In the genomic region with DNA sequence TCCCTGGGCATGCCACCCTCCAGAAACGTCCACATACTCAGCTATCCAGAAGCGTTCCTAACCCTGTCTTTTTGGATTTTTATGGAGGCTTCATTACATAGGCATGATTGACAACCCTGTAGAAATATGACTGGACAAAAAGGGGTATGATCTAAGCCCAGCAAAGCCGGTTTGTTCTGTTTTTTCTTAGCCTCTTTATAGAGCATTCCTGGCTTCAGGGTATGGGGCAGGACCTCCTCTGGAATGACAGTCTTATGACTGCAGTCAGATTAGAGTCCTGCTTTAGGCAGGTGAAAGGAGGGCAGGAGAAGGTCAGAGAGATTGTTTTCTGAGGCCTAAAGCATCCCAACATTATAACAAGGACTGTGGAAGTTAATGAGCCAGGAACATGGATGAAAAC, we compare ENCODE assay signal across 24 cellular contexts.
DNase-seq lines count a peak whose midpoint lies in the region; TF ChIP-seq lines count a peak whose summit lies in the region.
"Had no signal": no experiment of that assay in that cellular context is flagged by ENCODE, and none has a peak within 500 bp of the region (broad histone marks: within the 10 kb centered on the region; RNA-seq: fewer than 3 reads in every experiment).

No MANE protein-coding gene starts in this region.

- TF ChIP-seq EP300 in Ishikawa (IDR thresholded peaks at IDR 0.05; ENCODE audit: borderline replicate concordance) = no peak; the same call in 1 of the 2 replicates

- no peak for TF ChIP-seq CTCF in WERI-Rb-1 (IDR thresholded peaks at IDR 0.05; ENCODE audit: low read depth, low read length)

- no peaks in the 10 kb centered on the region for H3K27me3 ChIP-seq in WERI-Rb-1 (ENCODE audit: insufficient read depth, low read depth, severe bottlenecking)
- H3K27me3 ChIP-seq: suprapubic skin had no signal

- H3K4me3 ChIP-seq in WERI-Rb-1 (ENCODE audit: low read depth, low read length) = no peak overlapping the region
- H3K4me3 ChIP-seq: lung, suprapubic skin had no signal

- DNase-seq in DMS53 (lab: John Stamatoyannopoulos, UW) = peak; percentile 3
- DNase-seq in DMS53 treated with DMSO at 0.1 percent for 48 hours (lab: John Stamatoyannopoulos, UW; ENCODE audit: unreplicated experiment) = no peak
- peak; percentile 5 for DNase-seq in foreskin melanocyte
- DNase-seq in renal cortical epithelial cell (ENCODE audit: low read depth) = peak; percentile 22
- no peak for DNase-seq in WERI-Rb-1
- DNase-seq in NCI-H226 = no peak
- DNase-seq in NCI-H146 treated with DMSO at 0.1 percent for 48 hours (lab: John Stamatoyannopoulos, UW; ENCODE audit: unreplicated experiment) = no peak
- DNase-seq: 8988T; activated CD4-positive, alpha-beta T cell treated with anti-CD3 and anti-CD28 coated beads, Interleukin-2, amount 10 ng/mL, durations not matched to agents 24 days and 14 days; activated gamma-delta T cell; activated T-cell treated with anti-CD3 and anti-CD28 coated beads, Interleukin-2, amount 50 U/mL, for 1 hour; CD4-positive, CD25-positive, alpha-beta regulatory T cell; cerebellar nuclear complex; DMS 273 treated with DMSO at 0.1 percent for 48 hours; NCI-H1105; NCI-H2081; NCI-H446 treated with DMSO at 0.1 percent for 48 hours; NCI-H82; posterior cingulate gyrus; stimulated activated naive CD4-positive, alpha-beta T cell had no signal

- H3K9me3 ChIP-seq in WERI-Rb-1 (ENCODE audit: severe bottlenecking) = no peaks in the 10 kb centered on the region
- H3K9me3 ChIP-seq: suprapubic skin had no signal

- TF ChIP-seq RAD21 in Ishikawa (IDR thresholded peaks at IDR 0.05; ENCODE audit: low read depth) = no peak

- H3K36me3 ChIP-seq in WERI-Rb-1 = no peaks in the 10 kb centered on the region
- H3K36me3 ChIP-seq: suprapubic skin had no signal

- no peak overlapping the region for H3K27ac ChIP-seq in WERI-Rb-1
- H3K27ac ChIP-seq: suprapubic skin, VCaP had no signal

TF ChIP-seq in Ishikawa, 13 proteins besides CTCF, POLR2A, EP300 and RAD21:
- TF ChIP-seq TAF1 (IDR thresholded peaks at IDR 0.05; ENCODE audit: low read depth) = no peak
- no peak for TF ChIP-seq TCF12 (IDR thresholded peaks at IDR 0.05; ENCODE audit: low read depth)
- peak; percentile 53 for TF ChIP-seq TEAD4 (IDR thresholded peaks at IDR 0.05)
- TF ChIP-seq, protein P1, sequence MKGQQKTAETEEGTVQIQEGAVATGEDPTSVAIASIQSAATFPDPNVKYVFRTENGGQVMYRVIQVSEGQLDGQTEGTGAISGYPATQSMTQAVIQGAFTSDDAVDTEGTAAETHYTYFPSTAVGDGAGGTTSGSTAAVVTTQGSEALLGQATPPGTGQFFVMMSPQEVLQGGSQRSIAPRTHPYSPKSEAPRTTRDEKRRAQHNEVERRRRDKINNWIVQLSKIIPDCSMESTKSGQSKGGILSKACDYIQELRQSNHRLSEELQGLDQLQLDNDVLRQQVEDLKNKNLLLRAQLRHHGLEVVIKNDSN (IDR thresholded peaks at IDR 0.05) = no peak
- TF ChIP-seq, protein P2, sequence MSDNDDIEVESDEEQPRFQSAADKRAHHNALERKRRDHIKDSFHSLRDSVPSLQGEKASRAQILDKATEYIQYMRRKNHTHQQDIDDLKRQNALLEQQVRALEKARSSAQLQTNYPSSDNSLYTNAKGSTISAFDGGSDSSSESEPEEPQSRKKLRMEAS (IDR thresholded peaks at IDR 0.05) = 0 out of 2 replicates have a peak, but pooled peaks have one; percentile 12
- TF ChIP-seq, protein P3, sequence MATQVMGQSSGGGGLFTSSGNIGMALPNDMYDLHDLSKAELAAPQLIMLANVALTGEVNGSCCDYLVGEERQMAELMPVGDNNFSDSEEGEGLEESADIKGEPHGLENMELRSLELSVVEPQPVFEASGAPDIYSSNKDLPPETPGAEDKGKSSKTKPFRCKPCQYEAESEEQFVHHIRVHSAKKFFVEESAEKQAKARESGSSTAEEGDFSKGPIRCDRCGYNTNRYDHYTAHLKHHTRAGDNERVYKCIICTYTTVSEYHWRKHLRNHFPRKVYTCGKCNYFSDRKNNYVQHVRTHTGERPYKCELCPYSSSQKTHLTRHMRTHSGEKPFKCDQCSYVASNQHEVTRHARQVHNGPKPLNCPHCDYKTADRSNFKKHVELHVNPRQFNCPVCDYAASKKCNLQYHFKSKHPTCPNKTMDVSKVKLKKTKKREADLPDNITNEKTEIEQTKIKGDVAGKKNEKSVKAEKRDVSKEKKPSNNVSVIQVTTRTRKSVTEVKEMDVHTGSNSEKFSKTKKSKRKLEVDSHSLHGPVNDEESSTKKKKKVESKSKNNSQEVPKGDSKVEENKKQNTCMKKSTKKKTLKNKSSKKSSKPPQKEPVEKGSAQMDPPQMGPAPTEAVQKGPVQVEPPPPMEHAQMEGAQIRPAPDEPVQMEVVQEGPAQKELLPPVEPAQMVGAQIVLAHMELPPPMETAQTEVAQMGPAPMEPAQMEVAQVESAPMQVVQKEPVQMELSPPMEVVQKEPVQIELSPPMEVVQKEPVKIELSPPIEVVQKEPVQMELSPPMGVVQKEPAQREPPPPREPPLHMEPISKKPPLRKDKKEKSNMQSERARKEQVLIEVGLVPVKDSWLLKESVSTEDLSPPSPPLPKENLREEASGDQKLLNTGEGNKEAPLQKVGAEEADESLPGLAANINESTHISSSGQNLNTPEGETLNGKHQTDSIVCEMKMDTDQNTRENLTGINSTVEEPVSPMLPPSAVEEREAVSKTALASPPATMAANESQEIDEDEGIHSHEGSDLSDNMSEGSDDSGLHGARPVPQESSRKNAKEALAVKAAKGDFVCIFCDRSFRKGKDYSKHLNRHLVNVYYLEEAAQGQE (IDR thresholded peaks at IDR 0.05; ENCODE audit: low read depth) = no peak
- no peak for TF ChIP-seq ZBTB7A (IDR thresholded peaks at IDR 0.05; ENCODE audit: low read depth)
- no peak for TF ChIP-seq FOXM1 (IDR thresholded peaks at IDR 0.05; ENCODE audit: borderline replicate concordance, low read depth)
- no peak for TF ChIP-seq YY1 (IDR thresholded peaks at IDR 0.05; ENCODE audit: low read depth)
- no peak for TF ChIP-seq CREB1 (IDR thresholded peaks at IDR 0.05; ENCODE audit: low read depth)
- no peak for TF ChIP-seq NFIC (IDR thresholded peaks at IDR 0.05)

Comparison
In these comparisons a context has a peak if more than half of its experiments do, and no peak if none do; other contexts are left out.
1. DNase-seq: peak in DMS53 (single experiment), foreskin melanocyte (single experiment) and renal cortical epithelial cell (single experiment); none in DMS53 treated with DMSO at 0.1 percent for 48 hours (single experiment), WERI-Rb-1 (single experiment), NCI-H226 (single experiment) and NCI-H146 treated with DMSO at 0.1 percent for 48 hours (single experiment).